ENCODE assay signal across 13 cellular contexts in the genomic region with DNA sequence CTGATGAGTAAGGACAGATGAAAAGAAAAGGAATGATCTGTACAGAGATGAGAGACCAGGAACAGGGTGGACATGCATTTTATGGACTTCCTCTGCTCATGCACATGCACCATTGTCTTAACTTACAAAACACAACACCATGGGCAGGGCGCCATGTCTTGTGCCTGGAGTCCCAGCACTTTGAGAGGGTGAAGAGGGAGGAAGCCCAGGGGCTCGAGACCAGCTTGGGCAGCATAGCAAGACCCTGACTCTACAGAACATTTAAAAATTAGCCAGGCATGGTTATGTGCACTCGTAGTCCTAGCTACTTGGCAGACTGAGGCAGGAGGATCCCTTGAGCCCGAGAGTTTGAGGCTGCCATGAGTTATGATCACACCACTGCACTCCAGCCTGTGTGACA.
A peak's percentile ranks its signal among the peaks of the same experiment; 100 is the strongest.
DNase-seq lines count a peak whose midpoint lies in the region; ATAC-seq, FAIRE-seq and TF ChIP-seq lines count a peak whose summit lies in the region.
"Had no signal": no experiment of that assay in that cellular context is flagged by ENCODE, and none has a peak within 500 bp of the region (broad histone marks: within the 10 kb centered on the region; RNA-seq: fewer than 3 reads in every experiment).

No MANE protein-coding gene starts in this region.

- H3K9me3 Mint-ChIP-seq in CD4-positive, alpha-beta memory T cell = peaks cover 0 to 3% (median 0%) of the 10 kb centered on the region in 8 donors
- H3K9me3 Mint-ChIP-seq in nephron progenitor cell = no peaks in the 10 kb centered on the region

- H3K27me3 Mint-ChIP-seq in CD4-positive, alpha-beta memory T cell = no peaks in the 10 kb centered on the region
- H3K27me3 Mint-ChIP-seq in nephron progenitor cell (ENCODE audit: low read depth, poor library complexity) = no peaks in the 10 kb centered on the region
- H3K27me3 Mint-ChIP-seq: dendritic cell treated with granulocyte-macrophage colony-stimulating factor and Interleukin-4, amounts not matched to agents 40 ng/mL and 50 ng/mL, for 4 days had no signal

- DNase-seq in CD4-positive, alpha-beta memory T cell = no peak
- no peak for DNase-seq in GM12878 (ENCODE audit: low read depth, low spot score)
- DNase-seq in nephron progenitor cell = no peak
- DNase-seq in cortex of kidney (lab: John Stamatoyannopoulos, UW) = no peak
- DNase-seq in NCI-H510A (lab: John Stamatoyannopoulos, UW) = no peak
- DNase-seq in stimulated activated CD4-positive, alpha-beta T cell treated with anti-CD3 and anti-CD28 coated beads, Interleukin-15, amount 100 ng/mL, for 24 hours = no peak
- DNase-seq: activated CD4-positive, CD25-positive, alpha-beta regulatory T cell treated with anti-CD3 and anti-CD28 coated beads, Interleukin-2, amount 50 U/mL, for 72 hours; Calu3; NCI-H2029 treated with DMSO at 0.1 percent for 48 hours had no signal

- H3K4me1 Mint-ChIP-seq in CD4-positive, alpha-beta memory T cell = peaks cover 49 to 84% (median 62%) of the 10 kb centered on the region in 4 donors
- peaks cover 50% of the 10 kb centered on the region for H3K4me1 Mint-ChIP-seq in nephron progenitor cell

- in situ Hi-C loops in GM12878 (cut with MboI) = no loop called here

- TF ChIP-seq RAD21 in GM12878 (IDR thresholded peaks at IDR 0.05; ENCODE audit: insufficient read depth, low read depth, low read length) = no peak

- no peaks in the 10 kb centered on the region for H3K79me2 ChIP-seq in GM12878 (ENCODE audit: control insufficient read depth, insufficient read depth, low read length)

- TF ChIP-seq CTCF in GM12878 (IDR thresholded peaks at IDR 0.05 in 2 of 3, conservative IDR thresholded peaks at IDR 0.05 in 1 of 3; ENCODE audit: control insufficient read depth in 2 of 3, extremely low read depth in 1 of 3, insufficient read depth in 1 of 3, low read depth in 3 of 3, low read length in 3 of 3) = no peak
- no peak for TF ChIP-seq CTCF in nephron progenitor cell (IDR thresholded peaks at IDR 0.05)

- H4K20me1 ChIP-seq in GM12878 (ENCODE audit: control insufficient read depth, insufficient read depth) = no peaks in the 10 kb centered on the region

- CTCF ChIA-PET in CD4-positive, alpha-beta memory T cell (lab: Charles Lee; ENCODE audit: partially characterized antibody) = interaction anchor here (1.0 to 18.4 kb wide), 10 partner anchors 10 to 91 kb away, joined by 3 to 445 read pairs (median 8); partner anchors contain the start of gene ZFP36L2
- CTCF ChIA-PET in GM12878 (lab: Yijun Ruan, JAX) = interaction anchor here (0.8 to 3.1 kb wide), 7 partner anchors 30 to 345 kb away, joined by 3 to 21 read pairs (median 5); no protein-coding TSS in a partner anchor

- 31% methylated on average over 4 of the region's 4 CpGs for WGBS in GM12878 (ENCODE audit: insufficient coverage, insufficient replicate concordance, low lambda C conversion rate, missing lambda C conversion rate)

- RAD21 ChIA-PET in GM12878 (lab: Charles Lee; ENCODE audit: unreplicated experiment) = interaction anchor here (0.6 to 1.5 kb wide), 8 partner anchors 10 to 402 kb away, joined by 3 to 11 read pairs (median 4); no protein-coding TSS in a partner anchor

- SMC1A ChIA-PET in GM12878 (lab: Charles Lee; ENCODE audit: uncharacterized antibody, unreplicated experiment) = interaction anchor here (0.7 to 2.2 kb wide), 6 partner anchors 9 to 345 kb away, joined by 3 to 13 read pairs (median 4); no protein-coding TSS in a partner anchor

- H3K4me2 ChIP-seq in GM12878 (ENCODE audit: control insufficient read depth, insufficient read depth) = 0 out of 2 replicates have a peak overlapping the region, but pooled peaks have one; percentile 19

- no peak overlapping the region for H3K9ac ChIP-seq in GM12878 (ENCODE audit: control insufficient read depth, insufficient read depth, low read length)

- peak overlapping the region in 7 of 8 donors; percentile 27 to 86 (median 67) for H3K4me3 Mint-ChIP-seq in CD4-positive, alpha-beta memory T cell
- no peak overlapping the region for H3K4me3 Mint-ChIP-seq in nephron progenitor cell
- H3K4me3 Mint-ChIP-seq: dendritic cell treated with granulocyte-macrophage colony-stimulating factor and Interleukin-4, amounts not matched to agents 40 ng/mL and 50 ng/mL, for 4 days had no signal

- intact Hi-C loops in CD4-positive, alpha-beta memory T cell (cut with micrococcal nuclease) = no loop called here
- intact Hi-C loops in GM12878 (cut with micrococcal nuclease; ENCODE audit: unreplicated experiment) = no loop called here

- no peak for ATAC-seq in GM12878
- ATAC-seq in GM18519 (IDR thresholded peaks at IDR 0.05; ENCODE audit: low FRiP score, unreplicated experiment) = no peak

- no peaks in the 10 kb centered on the region for H3K36me3 ChIP-seq in CD4-positive, alpha-beta memory T cell (ENCODE audit: insufficient read depth, low read length)
- H3K36me3 ChIP-seq in KOPT-K1 (ENCODE audit: insufficient read depth, low read length) (no peaks in the 10 kb centered on the region), GM12878 (ENCODE audit: control insufficient read depth in 2 of 2, insufficient read depth in 2 of 2, low read length in 1 of 2) (no peaks in the 10 kb centered on the region)
- H3K36me3 ChIP-seq: right lobe of liver had no signal

- H3K4me3 ChIP-seq in CD4-positive, alpha-beta memory T cell (ENCODE audit: low read length in 2 of 2) = no peak overlapping the region
- no peak overlapping the region for H3K4me3 ChIP-seq in GM12878
- H3K4me3 ChIP-seq: right lobe of liver had no signal

- POLR2A ChIA-PET in CD4-positive, alpha-beta memory T cell (lab: Charles Lee; ENCODE audit: partially characterized antibody) = interaction anchor here (2.6 to 65.0 kb wide), 4 partner anchors 7 to 69 kb away, joined by 9 to 6960 read pairs (median 631); partner anchors contain the start of gene ZFP36L2
- POLR2A ChIA-PET in GM12878 (lab: Charles Lee) = interaction anchor here (0.5 to 1.2 kb wide), 3 partner anchors 10 to 87 kb away, joined by 4 to 6 read pairs (median 4); partner anchors contain the start of gene ZFP36L2

- no peak for FAIRE-seq in GM12878 (lab: Jason Lieb, UNC)

- H3K27ac ChIP-seq in CD4-positive, alpha-beta memory T cell (ENCODE audit: low read depth, low read length) = peak overlapping the region; percentile 83
- H3K27ac ChIP-seq in KOPT-K1 (ENCODE audit: low read depth, low read length, poor library complexity, severe bottlenecking) = peak overlapping the region; percentile 58
- H3K27ac ChIP-seq in GM12878 (ENCODE audit: control insufficient read depth, insufficient read depth) = no peak overlapping the region

- no peak overlapping the region for H2AFZ ChIP-seq in GM12878 (ENCODE audit: control insufficient read depth, low read depth, low read length)

- H3K36me3 Mint-ChIP-seq in CD4-positive, alpha-beta memory T cell = no peaks in the 10 kb centered on the region
- H3K36me3 Mint-ChIP-seq in nephron progenitor cell (ENCODE audit: low read depth) = no peaks in the 10 kb centered on the region

- no TSS peak for BruUV-seq in GM12878 (replicated peaks; lab: Mats Ljungman, UMichigan)

- no peaks in the 10 kb centered on the region for H3K9me3 ChIP-seq in CD4-positive, alpha-beta memory T cell (ENCODE audit: control insufficient read depth in 1 of 2, low read length in 2 of 2)
- no peaks in the 10 kb centered on the region for H3K9me3 ChIP-seq in KOPT-K1 (ENCODE audit: insufficient read depth, low read length, poor library complexity, severe bottlenecking)
- no peaks in the 10 kb centered on the region for H3K9me3 ChIP-seq in GM12878 (replicated peaks; ENCODE audit: control insufficient read depth, insufficient read depth, low read length)
- H3K9me3 ChIP-seq: right lobe of liver had no signal

- peak overlapping the region; percentile 91 to 98 (median 95) for H3K27ac Mint-ChIP-seq in CD4-positive, alpha-beta memory T cell
- peak overlapping the region; percentile 96 for H3K27ac Mint-ChIP-seq in nephron progenitor cell
- H3K27ac Mint-ChIP-seq: dendritic cell treated with granulocyte-macrophage colony-stimulating factor and Interleukin-4, amounts not matched to agents 40 ng/mL and 50 ng/mL, for 4 days had no signal

- TF ChIP-seq EP300 in GM12878 (IDR thresholded peaks at IDR 0.05; ENCODE audit: borderline replicate concordance in 1 of 2, control insufficient read depth in 1 of 2, low read depth in 2 of 2, low read length in 2 of 2) = no peak

- no peaks in the 10 kb centered on the region for H3K27me3 ChIP-seq in CD4-positive, alpha-beta memory T cell (ENCODE audit: insufficient read depth, low read length)
- no peaks in the 10 kb centered on the region for H3K27me3 ChIP-seq in GM12878 (replicated peaks in 1 of 2; ENCODE audit: control insufficient read depth in 2 of 2, insufficient read depth in 2 of 2, low read length in 1 of 2)
- H3K27me3 ChIP-seq: right lobe of liver had no signal

- no peak for TF ChIP-seq POLR2A in GM12878 (IDR thresholded peaks at IDR 0.05; ENCODE audit: low read depth, low read length)

- peaks cover 82% of the 10 kb centered on the region for H3K4me1 ChIP-seq in CD4-positive, alpha-beta memory T cell (ENCODE audit: insufficient read depth, low read length)
- H3K4me1 ChIP-seq in GM12878 (ENCODE audit: control insufficient read depth, insufficient read depth, low read length) = peaks cover 27% of the 10 kb centered on the region

TF ChIP-seq in GM12878, 131 proteins besides CTCF, POLR2A, EP300 and RAD21 (continues in another document):
- TF ChIP-seq MTA2 (IDR thresholded peaks at IDR 0.05; ENCODE audit: low read depth) = no peak
- TF ChIP-seq, protein P1, sequence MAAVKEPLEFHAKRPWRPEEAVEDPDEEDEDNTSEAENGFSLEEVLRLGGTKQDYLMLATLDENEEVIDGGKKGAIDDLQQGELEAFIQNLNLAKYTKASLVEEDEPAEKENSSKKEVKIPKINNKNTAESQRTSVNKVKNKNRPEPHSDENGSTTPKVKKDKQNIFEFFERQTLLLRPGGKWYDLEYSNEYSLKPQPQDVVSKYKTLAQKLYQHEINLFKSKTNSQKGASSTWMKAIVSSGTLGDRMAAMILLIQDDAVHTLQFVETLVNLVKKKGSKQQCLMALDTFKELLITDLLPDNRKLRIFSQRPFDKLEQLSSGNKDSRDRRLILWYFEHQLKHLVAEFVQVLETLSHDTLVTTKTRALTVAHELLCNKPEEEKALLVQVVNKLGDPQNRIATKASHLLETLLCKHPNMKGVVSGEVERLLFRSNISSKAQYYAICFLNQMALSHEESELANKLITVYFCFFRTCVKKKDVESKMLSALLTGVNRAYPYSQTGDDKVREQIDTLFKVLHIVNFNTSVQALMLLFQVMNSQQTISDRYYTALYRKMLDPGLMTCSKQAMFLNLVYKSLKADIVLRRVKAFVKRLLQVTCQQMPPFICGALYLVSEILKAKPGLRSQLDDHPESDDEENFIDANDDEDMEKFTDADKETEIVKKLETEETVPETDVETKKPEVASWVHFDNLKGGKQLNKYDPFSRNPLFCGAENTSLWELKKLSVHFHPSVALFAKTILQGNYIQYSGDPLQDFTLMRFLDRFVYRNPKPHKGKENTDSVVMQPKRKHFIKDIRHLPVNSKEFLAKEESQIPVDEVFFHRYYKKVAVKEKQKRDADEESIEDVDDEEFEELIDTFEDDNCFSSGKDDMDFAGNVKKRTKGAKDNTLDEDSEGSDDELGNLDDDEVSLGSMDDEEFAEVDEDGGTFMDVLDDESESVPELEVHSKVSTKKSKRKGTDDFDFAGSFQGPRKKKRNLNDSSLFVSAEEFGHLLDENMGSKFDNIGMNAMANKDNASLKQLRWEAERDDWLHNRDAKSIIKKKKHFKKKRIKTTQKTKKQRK (IDR thresholded peaks at IDR 0.05; ENCODE audit: low read depth, low read length) = no peak
